ENCODE assay signal across 18 cellular contexts in the genomic region with DNA sequence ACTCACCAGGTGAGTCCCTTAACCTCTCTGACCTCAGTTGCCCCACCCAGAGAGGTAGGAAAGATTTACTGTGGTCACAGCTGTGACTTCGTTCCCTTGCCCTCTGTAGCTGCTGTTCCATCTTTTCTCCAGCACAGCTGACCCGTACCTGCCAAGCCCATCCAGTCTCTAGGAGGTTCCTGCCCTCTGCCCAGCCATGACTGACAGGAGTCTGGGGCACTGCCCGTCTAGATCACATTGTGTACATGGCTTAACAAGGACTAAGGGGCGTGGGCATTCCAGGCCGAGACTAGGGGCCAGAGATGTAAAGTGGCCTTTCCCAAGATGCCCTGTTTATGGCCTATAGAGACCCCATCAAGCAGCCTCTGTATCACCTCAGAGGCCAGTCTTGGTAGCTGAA.
DNase-seq lines count a peak whose midpoint lies in the region; ATAC-seq and TF ChIP-seq lines count a peak whose summit lies in the region.
"Had no signal": no experiment of that assay in that cellular context is flagged by ENCODE, and none has a peak within 500 bp of the region (broad histone marks: within the 10 kb centered on the region; RNA-seq: fewer than 3 reads in every experiment).

No MANE protein-coding gene starts in this region.

- no peaks in the 10 kb centered on the region for H3K79me2 ChIP-seq in hepatocyte

- H3K4me3 ChIP-seq in adipocyte (ENCODE audit: low read length) (no peak overlapping the region), hepatocyte (no peak overlapping the region), sigmoid colon (no peak overlapping the region), vagina (no peak overlapping the region)
- H3K4me3 ChIP-seq: BLaER1, SJSA1 had no signal

- TF ChIP-seq EP300 in sigmoid colon (IDR thresholded peaks at IDR 0.05) = no peak

- ATAC-seq in GM21423 (IDR thresholded peaks at IDR 0.05; ENCODE audit: unreplicated experiment) = no peak

- peak overlapping the region; percentile 68 for H3K9ac ChIP-seq in adipocyte (ENCODE audit: low read length)
- H3K9ac ChIP-seq: BLaER1 had no signal

- H2AFZ ChIP-seq in hepatocyte = no peak overlapping the region

- H3K9me3 ChIP-seq in adipocyte (ENCODE audit: control insufficient read depth, low read length) (no peaks in the 10 kb centered on the region), hepatocyte (ENCODE audit: low read depth) (no peaks in the 10 kb centered on the region), sigmoid colon (no peaks in the 10 kb centered on the region), vagina (no peaks in the 10 kb centered on the region)
- H3K9me3 ChIP-seq: BLaER1, Caco-2, SJSA1 had no signal

- intact Hi-C loops in sigmoid colon (cut with DNase I) = no loop called here
- intact Hi-C loops in vagina (cut with DNase I) = no loop called here

- WGBS in hepatocyte (ENCODE audit: low lambda C conversion rate, missing lambda C conversion rate) = 91% methylated on average over 5 of the region's 5 CpGs
- 86 to 89% methylated on average over 5 of the region's 5 CpGs for WGBS in sigmoid colon, 2 donors

- peaks cover 79% of the 10 kb centered on the region for H3K36me3 ChIP-seq in adipocyte (ENCODE audit: control insufficient read depth, insufficient read depth, low read length, severe bottlenecking)
- no peaks in the 10 kb centered on the region for H3K36me3 ChIP-seq in hepatocyte (replicated peaks; ENCODE audit: insufficient read depth, low read depth)
- H3K36me3 ChIP-seq in sigmoid colon = peaks cover 12 to 84% (median 28%) of the 10 kb centered on the region in 4 donors
- peaks cover 0 to 11% of the 10 kb centered on the region in 2 donors for H3K36me3 ChIP-seq in vagina
- H3K36me3 ChIP-seq: BLaER1 had no signal

- no peak overlapping the region for H3K4me2 ChIP-seq in hepatocyte
- H3K4me2 ChIP-seq: BLaER1 had no signal

- H3K27ac ChIP-seq in hepatocyte (peak overlapping the region; percentile 73), sigmoid colon (peak overlapping the region; percentile 1 to 69 (median 55)), vagina (peak overlapping the region; percentile 70)
- H3K27ac ChIP-seq: BLaER1 had no signal

- no peaks in the 10 kb centered on the region for H3K9me2 ChIP-seq in hepatocyte (replicated peaks; ENCODE audit: insufficient read depth)

- H3K27me3 ChIP-seq in adipocyte (replicated peaks; ENCODE audit: control insufficient read depth, insufficient read depth, low read length) = no peaks in the 10 kb centered on the region
- H3K27me3 ChIP-seq in hepatocyte = no peaks in the 10 kb centered on the region
- no peaks in the 10 kb centered on the region for H3K27me3 ChIP-seq in sigmoid colon
- no peaks in the 10 kb centered on the region for H3K27me3 ChIP-seq in vagina
- H3K27me3 ChIP-seq: BLaER1, SJSA1 had no signal

- H3K4me1 ChIP-seq in adipocyte (ENCODE audit: control insufficient read depth, insufficient read depth, low read length) (peaks cover 37% of the 10 kb centered on the region), hepatocyte (ENCODE audit: insufficient read depth) (peaks cover 42% of the 10 kb centered on the region), sigmoid colon (peaks cover 0 to 46% (median 25%) of the 10 kb centered on the region in 4 donors), vagina (peaks cover 32% of the 10 kb centered on the region)
- H3K4me1 ChIP-seq: BLaER1 had no signal

- no peaks in the 10 kb centered on the region for H4K20me1 ChIP-seq in hepatocyte (ENCODE audit: insufficient read depth, poor library complexity, severe bottlenecking)
- H4K20me1 ChIP-seq: BLaER1 had no signal

- TF ChIP-seq CTCF in hepatocyte (IDR thresholded peaks at IDR 0.05; ENCODE audit: poor library complexity) (no peak), sigmoid colon (IDR thresholded peaks at IDR 0.05) (no peak), vagina (IDR thresholded peaks at IDR 0.05) (no peak)

- no peak for TF ChIP-seq POLR2A in sigmoid colon (IDR thresholded peaks at IDR 0.05)
- no peak for TF ChIP-seq POLR2A in vagina (IDR thresholded peaks at IDR 0.05)

- no peak for DNase-seq in adipocyte (ENCODE audit: low read depth)
- DNase-seq in hepatocyte (ENCODE audit: low spot score) = no peak
- DNase-seq in sigmoid colon = no peak
- no peak for DNase-seq in vagina (ENCODE audit: extremely low spot score in 2 of 2)
- DNase-seq in AG20443 (ENCODE audit: low spot score) = no peak
- DNase-seq in OCI-M1 (lab: John Stamatoyannopoulos, UW) = no peak
- DNase-seq: Caco-2; CD4-positive, alpha-beta T cell; GOT3; Karpas-422; MV-4-11; NCI-H1105 treated with DMSO at 0.1 percent for 48 hours; NCI-H2081; NCI-H2171; NCI-H524 treated with DMSO at 0.1 percent for 48 hours had no signal
